In genomic region chr11:44574620-44575287, GRCh38 we compare ENCODE assay signal across 9 cellular contexts. TPM values are rescaled to one million over a fixed set of nuclear protein-coding genes. Genes with fewer than 3 reads are reported as not detected.
A peak's percentile ranks its signal among the peaks of the same experiment; 100 is the strongest.
DNase-seq lines count a peak whose midpoint lies in the region; ATAC-seq and TF ChIP-seq lines count a peak whose summit lies in the region.
"Had no signal": no experiment of that assay in that cellular context is flagged by ENCODE, and none has a peak within 500 bp of the region (broad histone marks: within the 10 kb centered on the region; RNA-seq: fewer than 3 reads in every experiment).

No MANE protein-coding gene starts in this region.

- H3K9me3 ChIP-seq in BLaER1 (no peaks in the 10 kb centered on the region), BE2C (no peaks in the 10 kb centered on the region)
- H3K9me3 ChIP-seq: thoracic aorta had no signal

- DNase-seq in RPMI7951 (ENCODE audit: low read depth) (peak; percentile 93), choroid plexus epithelial cell (ENCODE audit: low read depth) (peak; percentile 94), renal cortical epithelial cell (ENCODE audit: low read depth) (peak; percentile 98), NCI-H2171 (lab: John Stamatoyannopoulos, UW) (no peak), NCI-H510A treated with DMSO at 0.1 percent for 48 hours (lab: John Stamatoyannopoulos, UW) (no peak), BE2C (no peak)

- H3K4me3 ChIP-seq in BLaER1 (peak overlapping the region; percentile 34), choroid plexus epithelial cell (ENCODE audit: low read depth, low read length) (no peak overlapping the region), BE2C (ENCODE audit: low read depth, low read length) (no peak overlapping the region)
- H3K4me3 ChIP-seq: thoracic aorta had no signal

- H3K36me3 ChIP-seq in BLaER1 (0 out of 2 replicates have a peak, but pooled peaks cover 3% of the 10 kb centered on the region), BE2C (no peaks in the 10 kb centered on the region)
- H3K36me3 ChIP-seq: thoracic aorta had no signal

- peak overlapping the region; percentile 57 for H3K9ac ChIP-seq in BLaER1

- H3K4me2 ChIP-seq in BLaER1, result peak overlapping the region; percentile 99

- H3K27ac ChIP-seq in BLaER1, result peak overlapping the region; percentile 82
- H3K27ac ChIP-seq: thoracic aorta had no signal

- TF ChIP-seq CTCF in choroid plexus epithelial cell (conservative IDR thresholded peaks at IDR 0.05; ENCODE audit: low read depth, low read length) (peak; percentile 6), BE2C (IDR thresholded peaks at IDR 0.05; ENCODE audit: low read depth, low read length) (no peak)

- ATAC-seq in GM21723 (IDR thresholded peaks at IDR 0.05; ENCODE audit: unreplicated experiment), result peak; percentile 42

- peaks cover 20% of the 10 kb centered on the region; the same call in 1 of the 2 replicates for H4K20me1 ChIP-seq in BLaER1

- H3K27me3 ChIP-seq in BLaER1 (no peaks in the 10 kb centered on the region), BE2C (no peaks in the 10 kb centered on the region)

- H3K4me1 ChIP-seq in BLaER1 (peaks cover 100% of the 10 kb centered on the region), BE2C (no peaks in the 10 kb centered on the region)

RNA-seq across cellular contexts. Expression of gene CD82, which starts 9.3 kb away (rescaled TPM):
- total RNA-seq in RPMI7951 (2014; rRNA removed; shearing (Covaris generic)), result 83.6 and 92.1 TPM in 2 replicates
- total RNA-seq in renal cortical epithelial cell, result 22.3 and 49.7 TPM in 2 replicates
- polyA plus RNA-seq in BE2C (2012; ENCODE audit: insufficient read depth, insufficient read length, low read depth), result 1.3 TPM

Comparison
In these comparisons a context has a peak if more than half of its experiments do, and no peak if none do; other contexts are left out.
1. DNase-seq: peak in RPMI7951 (single experiment), choroid plexus epithelial cell (single experiment) and renal cortical epithelial cell (single experiment); none in NCI-H2171 (single experiment), NCI-H510A treated with DMSO at 0.1 percent for 48 hours (single experiment) and BE2C (single experiment).